In the genomic region with DNA sequence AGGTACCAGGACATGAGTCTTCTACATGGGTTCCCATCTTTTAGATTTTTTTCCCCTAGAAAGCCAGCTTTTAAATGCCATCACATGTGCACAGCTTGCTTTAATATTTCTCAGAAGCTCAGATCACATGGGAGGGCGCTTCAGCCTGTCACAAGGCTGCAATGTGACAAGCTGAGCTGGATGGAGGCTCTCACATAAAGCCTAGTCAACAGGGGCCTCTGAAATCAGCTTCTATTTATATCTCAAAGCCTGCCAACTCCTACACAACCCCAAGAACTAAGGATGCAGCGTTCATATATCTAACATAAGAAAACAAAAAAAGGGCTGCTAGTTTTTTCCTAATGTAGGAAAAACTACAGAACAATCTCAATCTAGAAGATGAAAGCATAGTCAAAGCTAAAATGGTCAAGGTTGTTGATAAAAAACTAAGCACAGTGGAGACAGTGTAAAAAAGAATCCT, we compare ENCODE assay signal across 7 cellular contexts. TPM values are rescaled to one million over a fixed set of nuclear protein-coding genes. Genes with fewer than 3 reads are reported as not detected.
DNase-seq lines count a peak whose midpoint lies in the region; ATAC-seq and TF ChIP-seq lines count a peak whose summit lies in the region.

No MANE protein-coding gene starts in this region.

- H3K4me3 ChIP-seq in GM12875 (ENCODE audit: low read depth, low read length) (peak overlapping the region; percentile 99), HEK293 (ENCODE audit: low read depth, low read length) (peak overlapping the region; percentile 85), lower lobe of right lung (peak overlapping the region; percentile 78)

- H3K9me3 ChIP-seq in HEK293 (ENCODE audit: control insufficient read depth, insufficient read depth, low read depth, low read length) (no peaks in the 10 kb centered on the region), lower lobe of right lung (no peaks in the 10 kb centered on the region)

- H3K27me3 ChIP-seq in lower lobe of right lung (ENCODE audit: low read depth), result no peaks in the 10 kb centered on the region

- DNase-seq in NCI-H128 (lab: John Stamatoyannopoulos, UW; ENCODE audit: unreplicated experiment), result peak; percentile 10
- peak; percentile 11 for DNase-seq in activated CD4-positive, alpha-beta T cell treated with anti-CD3 and anti-CD28 coated beads, Interleukin-2, amount 50 U/mL, for 1 hour
- DNase-seq in effector CD8-positive, alpha-beta T cell (lab: John Stamatoyannopoulos, UW), result peak; percentile 5
- DNase-seq in lower lobe of right lung, result peak; percentile 73
- DNase-seq in stimulated activated CD4-positive, alpha-beta T cell treated with anti-CD3 and anti-CD28 coated beads, TNF-alpha, amount 100 ng/mL, for 1 hour (ENCODE audit: low read depth in 3 of 3, low spot score in 1 of 3), result peak in 2 of 3 donors; percentile 7 to 9

- TF ChIP-seq CTCF in GM12875 (IDR thresholded peaks at IDR 0.05; ENCODE audit: borderline replicate concordance, insufficient read depth, low read depth, low read length), result no peak
- no peak for TF ChIP-seq CTCF in HEK293 (tag by site-specific recombination; IDR thresholded peaks at IDR 0.05)
- TF ChIP-seq CTCF in lower lobe of right lung (IDR thresholded peaks at IDR 0.05), result no peak

- CTCF ChIA-PET in HEK293 (lab: Yijun Ruan, JAX), result interaction anchor here (0.6 to 2.7 kb wide), 9 partner anchors 10 to 758 kb away, joined by 3 to 12 read pairs (median 4); no protein-coding TSS in a partner anchor

- ATAC-seq in lower lobe of right lung, result peak in 1 of 2 donors; percentile 3

- H3K27ac ChIP-seq in HEK293 (ENCODE audit: extremely low read depth, low read depth, low read length) (no peak overlapping the region), lower lobe of right lung (peak overlapping the region; percentile 100)

- POLR2A ChIA-PET in HEK293 (lab: Yijun Ruan, JAX), result interaction anchor here (0.5 to 2.1 kb wide), 7 partner anchors 16 to 451 kb away, joined by 3 to 9 read pairs (median 3); a partner anchor contains a TSS

- intact Hi-C loops in lower lobe of right lung (cut with DNase I), result no loop called here

- H3K4me1 ChIP-seq in HEK293 (ENCODE audit: control insufficient read depth, insufficient read depth, low read length) (peaks cover 13% of the 10 kb centered on the region), lower lobe of right lung (peaks cover 53% of the 10 kb centered on the region)

- peaks cover 10 to 56% of the 10 kb centered on the region in 2 experiments; a peak in 2 of 3 replicates for H3K36me3 ChIP-seq in HEK293 (ENCODE audit: control insufficient read depth in 2 of 2, insufficient read depth in 1 of 2, low read length in 2 of 2)
- H3K36me3 ChIP-seq in lower lobe of right lung, result peaks cover 30% of the 10 kb centered on the region

TF ChIP-seq in HEK293, 187 proteins besides CTCF, POLR2A, EP300 and RAD21:
- TF ChIP-seq ZBTB8A (tag by site-specific recombination; IDR thresholded peaks at IDR 0.05) (peak; percentile 85), ZXDB (tag by site-specific recombination; IDR thresholded peaks at IDR 0.05) (peak; percentile 41; the same call in 1 of the 2 replicates), ZFP3 (tag by site-specific recombination; IDR thresholded peaks at IDR 0.05; ENCODE audit: low read depth) (peak; percentile 91), MZF1 (tag by site-specific recombination; IDR thresholded peaks at IDR 0.05; ENCODE audit: borderline replicate concordance) (peak; percentile 57; the same call in 1 of the 2 replicates), ZNF169 (tag by site-specific recombination; IDR thresholded peaks at IDR 0.05) (no peak), ZNF2 (tag by site-specific recombination; IDR thresholded peaks at IDR 0.05) (0 out of 2 replicates have a peak, but pooled peaks have one; percentile 31)
- TF ChIP-seq, protein P1, sequence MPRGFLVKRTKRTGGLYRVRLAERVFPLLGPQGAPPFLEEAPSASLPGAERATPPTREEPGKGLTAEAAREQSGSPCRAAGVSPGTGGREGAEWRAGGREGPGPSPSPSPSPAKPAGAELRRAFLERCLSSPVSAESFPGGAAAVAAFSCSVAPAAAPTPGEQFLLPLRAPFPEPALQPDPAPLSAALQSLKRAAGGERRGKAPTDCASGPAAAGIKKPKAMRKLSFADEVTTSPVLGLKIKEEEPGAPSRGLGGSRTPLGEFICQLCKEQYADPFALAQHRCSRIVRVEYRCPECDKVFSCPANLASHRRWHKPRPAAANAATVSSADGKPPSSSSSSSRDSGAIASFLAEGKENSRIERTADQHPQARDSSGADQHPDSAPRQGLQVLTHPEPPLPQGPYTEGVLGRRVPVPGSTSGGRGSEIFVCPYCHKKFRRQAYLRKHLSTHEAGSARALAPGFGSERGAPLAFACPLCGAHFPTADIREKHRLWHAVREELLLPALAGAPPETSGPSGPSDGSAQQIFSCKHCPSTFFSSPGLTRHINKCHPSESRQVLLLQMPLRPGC (tag by site-specific recombination; IDR thresholded peaks at IDR 0.05), result no peak
- TF ChIP-seq, protein P2, sequence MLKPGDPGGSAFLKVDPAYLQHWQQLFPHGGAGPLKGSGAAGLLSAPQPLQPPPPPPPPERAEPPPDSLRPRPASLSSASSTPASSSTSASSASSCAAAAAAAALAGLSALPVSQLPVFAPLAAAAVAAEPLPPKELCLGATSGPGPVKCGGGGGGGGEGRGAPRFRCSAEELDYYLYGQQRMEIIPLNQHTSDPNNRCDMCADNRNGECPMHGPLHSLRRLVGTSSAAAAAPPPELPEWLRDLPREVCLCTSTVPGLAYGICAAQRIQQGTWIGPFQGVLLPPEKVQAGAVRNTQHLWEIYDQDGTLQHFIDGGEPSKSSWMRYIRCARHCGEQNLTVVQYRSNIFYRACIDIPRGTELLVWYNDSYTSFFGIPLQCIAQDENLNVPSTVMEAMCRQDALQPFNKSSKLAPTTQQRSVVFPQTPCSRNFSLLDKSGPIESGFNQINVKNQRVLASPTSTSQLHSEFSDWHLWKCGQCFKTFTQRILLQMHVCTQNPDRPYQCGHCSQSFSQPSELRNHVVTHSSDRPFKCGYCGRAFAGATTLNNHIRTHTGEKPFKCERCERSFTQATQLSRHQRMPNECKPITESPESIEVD (tag by site-specific recombination; IDR thresholded peaks at IDR 0.05), result 0 out of 2 replicates have a peak, but pooled peaks have one; percentile 56
- TF ChIP-seq, protein P3, sequence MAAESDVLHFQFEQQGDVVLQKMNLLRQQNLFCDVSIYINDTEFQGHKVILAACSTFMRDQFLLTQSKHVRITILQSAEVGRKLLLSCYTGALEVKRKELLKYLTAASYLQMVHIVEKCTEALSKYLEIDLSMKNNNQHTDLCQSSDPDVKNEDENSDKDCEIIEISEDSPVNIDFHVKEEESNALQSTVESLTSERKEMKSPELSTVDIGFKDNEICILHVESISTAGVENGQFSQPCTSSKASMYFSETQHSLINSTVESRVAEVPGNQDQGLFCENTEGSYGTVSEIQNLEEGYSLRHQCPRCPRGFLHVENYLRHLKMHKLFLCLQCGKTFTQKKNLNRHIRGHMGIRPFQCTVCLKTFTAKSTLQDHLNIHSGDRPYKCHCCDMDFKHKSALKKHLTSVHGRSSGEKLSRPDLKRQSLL (tag by site-specific recombination; IDR thresholded peaks at IDR 0.05), result peak; percentile 26; the same call in 1 of the 2 replicates

RNA-seq across cellular contexts. Expression of a gene that starts 2.3 kb away (rescaled TPM):
- 206 TPM for total RNA-seq in lower lobe of right lung

Comparison
In these comparisons a context has a peak if more than half of its experiments do, and no peak if none do; other contexts are left out.
1. DNase-seq: peak in every context shown above with its lines; median percentile 73 in lower lobe of right lung; 11 in activated CD4-positive, alpha-beta T cell treated with anti-CD3 and anti-CD28 coated beads, Interleukin-2, amount 50 U/mL, for 1 hour; 10 in NCI-H128; 8 in stimulated activated CD4-positive, alpha-beta T cell treated with anti-CD3 and anti-CD28 coated beads, TNF-alpha, amount 100 ng/mL, for 1 hour; 5 in effector CD8-positive, alpha-beta T cell.